Comparison of ENCODE assay signal across 9 cellular contexts in the genomic region with DNA sequence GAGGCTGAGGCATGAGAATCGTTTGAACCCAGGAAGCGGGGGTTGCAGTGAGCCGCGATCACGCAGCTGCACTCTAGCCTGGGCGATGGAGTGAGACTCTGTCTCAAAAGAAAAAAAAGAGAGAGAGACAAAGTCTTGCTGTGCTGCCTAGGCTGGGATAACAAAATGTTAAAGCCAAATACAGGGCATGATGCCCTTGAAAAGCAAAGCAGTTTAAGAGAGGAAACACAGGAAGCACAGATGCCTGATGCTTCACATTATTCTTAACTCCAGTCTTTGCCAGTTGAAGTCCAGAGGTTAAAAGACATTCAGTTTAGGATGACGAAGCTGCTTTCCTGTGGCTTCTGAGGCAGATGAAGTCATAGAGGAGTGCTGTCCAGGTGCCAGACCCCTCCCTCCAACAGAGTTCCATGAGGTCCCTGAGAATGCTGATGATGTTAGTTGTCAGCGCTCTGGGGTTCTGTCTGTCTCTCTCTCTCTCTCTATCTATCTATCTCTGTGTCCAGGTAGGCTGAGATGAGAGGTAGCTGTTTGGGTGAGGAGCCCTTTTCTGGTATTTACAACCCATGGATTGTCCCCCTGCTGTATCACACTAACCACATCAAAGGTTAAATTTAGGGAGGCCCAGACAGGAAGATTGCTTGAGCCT. TPM values are rescaled to one million over a fixed set of nuclear protein-coding genes. Genes with fewer than 3 reads are reported as not detected.
A peak's percentile ranks its signal among the peaks of the same experiment; 100 is the strongest.
DNase-seq lines count a peak whose midpoint lies in the region; ATAC-seq and TF ChIP-seq lines count a peak whose summit lies in the region.
"Had no signal": no experiment of that assay in that cellular context is flagged by ENCODE, and none has a peak within 500 bp of the region (broad histone marks: within the 10 kb centered on the region; RNA-seq: fewer than 3 reads in every experiment).

No MANE protein-coding gene starts in this region.

- H3K9me3 Mint-ChIP-seq in neural crest cell, result no peaks in the 10 kb centered on the region

- H3K27ac Mint-ChIP-seq in neural crest cell (ENCODE audit: unreplicated experiment), result no peak overlapping the region

- H3K27me3 Mint-ChIP-seq in neural crest cell (ENCODE audit: low read depth), result peaks cover 28% of the 10 kb centered on the region

- DNase-seq in EL (peak; percentile 94), LoVo (ENCODE audit: low spot score) (peak; percentile 71), astrocyte of the hippocampus (ENCODE audit: low read depth, low spot score) (peak; percentile 96), neural crest cell (ENCODE audit: low read depth, low spot score) (no peak), left lobe of liver (ENCODE audit: low spot score) (no peak), COR-L47 (lab: John Stamatoyannopoulos, UW) (no peak)
- DNase-seq: stimulated activated CD4-positive, alpha-beta T cell treated with anti-CD3 and anti-CD28 coated beads, Interleukin-1b, Interleukin-23, amount 100 ng/mL, for 48 hours had no signal

- ATAC-seq in left lobe of liver (no peak), GM19455 (IDR thresholded peaks at IDR 0.05; ENCODE audit: unreplicated experiment) (no peak), HG03520 (IDR thresholded peaks at IDR 0.05; ENCODE audit: unreplicated experiment) (no peak)

- peak overlapping the region; percentile 69 for H3K4me3 Mint-ChIP-seq in neural crest cell

- no peak for TF ChIP-seq CTCF in neural crest cell (conservative IDR thresholded peaks at IDR 0.05)

- H3K4me1 Mint-ChIP-seq in neural crest cell, result peaks cover 29% of the 10 kb centered on the region

- H3K36me3 Mint-ChIP-seq in neural crest cell (ENCODE audit: low read depth), result no peaks in the 10 kb centered on the region

RNA-seq across cellular contexts. Expression of a gene that starts 4.9 kb away (rescaled TPM):
- total RNA-seq in neural crest cell, result 117 and 137 TPM in 2 replicates
- total RNA-seq in left lobe of liver, result 48.9 TPM

RNA-seq across cellular contexts. Expression of a gene that starts 9.6 kb away (rescaled TPM):
- total RNA-seq in neural crest cell (0.54 and 0.64 TPM in 2 replicates), left lobe of liver (6.1 TPM)

RNA-seq across cellular contexts. Expression of a gene that starts 11.6 kb away (rescaled TPM):
- total RNA-seq in neural crest cell (63.2 and 68.6 TPM in 2 replicates), left lobe of liver (10.9 TPM)

RNA-seq across cellular contexts. Expression of a gene that starts 46.7 kb away (rescaled TPM):
- total RNA-seq in neural crest cell, result 14.3 and 16.3 TPM in 2 replicates
- 34.3 TPM for total RNA-seq in left lobe of liver

RNA-seq across cellular contexts. Expression of a gene that starts 58.2 kb away (rescaled TPM):
- total RNA-seq in neural crest cell, result 3.0 and 3.6 TPM in 2 replicates
- total RNA-seq in left lobe of liver, result 0.13 TPM

Comparison
In these comparisons a context has a peak if more than half of its experiments do, and no peak if none do; other contexts are left out.
1. DNase-seq: peak in EL (single experiment), LoVo (single experiment) and astrocyte of the hippocampus (single experiment); none in neural crest cell (single experiment), left lobe of liver (single experiment) and COR-L47 (single experiment).